ENCODE assay signal across 8 cellular contexts in genomic region chr4:124713213-124713592, GRCh38. TPM values are rescaled to one million over a fixed set of nuclear protein-coding genes. Genes with fewer than 3 reads are reported as not detected.
DNase-seq lines count a peak whose midpoint lies in the region; ATAC-seq and TF ChIP-seq lines count a peak whose summit lies in the region.

No MANE protein-coding gene starts in this region.

- intact Hi-C loops in left colon (cut with DNase I, micrococcal nuclease): no loop called here

- H3K79me2 ChIP-seq in GM23338 (replicated peaks; ENCODE audit: insufficient read depth): peaks cover 37% of the 10 kb centered on the region

- H3K9me2 ChIP-seq in GM23338 (ENCODE audit: insufficient read depth): no peaks in the 10 kb centered on the region

- peaks cover 21% of the 10 kb centered on the region for H3K27me3 Mint-ChIP-seq in T-helper 1 cell treated with Interleukin-12 subunit alpha and Interleukin-12 subunit beta and Interleukin-4 antibody, amounts not matched to agents 30 μg/mL and 1 μg/mL, for 36 hours (ENCODE audit: low read depth)
- H3K27me3 Mint-ChIP-seq in GM23338 (ENCODE audit: insufficient read depth, low read depth, poor library complexity): peaks cover 5% of the 10 kb centered on the region
- H3K27me3 Mint-ChIP-seq in stimulated activated memory B cell treated with anti-CD40 and anti-IgM and Interleukin-4, amounts not matched to agents 10 μg/mL and 1 μg/mL and 100 μg/mL, for 72 hours: peaks cover 9% of the 10 kb centered on the region

- H3K36me3 Mint-ChIP-seq in T-helper 1 cell treated with Interleukin-12 subunit alpha and Interleukin-12 subunit beta and Interleukin-4 antibody, amounts not matched to agents 30 μg/mL and 1 μg/mL, for 36 hours (ENCODE audit: low read depth): peaks cover 1% of the 10 kb centered on the region
- H3K36me3 Mint-ChIP-seq in GM23338 (ENCODE audit: low read depth): peaks cover 6% of the 10 kb centered on the region; the same call in 2 of the 3 replicates
- no peaks in the 10 kb centered on the region for H3K36me3 Mint-ChIP-seq in stimulated activated memory B cell treated with anti-CD40 and anti-IgM and Interleukin-4, amounts not matched to agents 10 μg/mL and 1 μg/mL and 100 μg/mL, for 72 hours

- H3F3A ChIP-seq in GM23338 (replicated peaks; ENCODE audit: low read depth): no peaks in the 10 kb centered on the region

- H3K36me3 ChIP-seq in GM23338 (ENCODE audit: insufficient read depth): no peaks in the 10 kb centered on the region

- H3K4me3 Mint-ChIP-seq in T-helper 1 cell treated with Interleukin-12 subunit alpha and Interleukin-12 subunit beta and Interleukin-4 antibody, amounts not matched to agents 30 μg/mL and 1 μg/mL, for 36 hours: peak overlapping the region; percentile 79
- peak overlapping the region; percentile 85 for H3K4me3 Mint-ChIP-seq in GM23338
- peak overlapping the region; percentile 87 for H3K4me3 Mint-ChIP-seq in stimulated activated memory B cell treated with anti-CD40 and anti-IgM and Interleukin-4, amounts not matched to agents 10 μg/mL and 1 μg/mL and 100 μg/mL, for 72 hours

- H4K20me1 ChIP-seq in GM23338 (replicated peaks; ENCODE audit: insufficient read depth): peaks cover 2% of the 10 kb centered on the region; the same call in 1 of the 2 replicates

- no peak overlapping the region for H3K27ac Mint-ChIP-seq in T-helper 1 cell treated with Interleukin-12 subunit alpha and Interleukin-12 subunit beta and Interleukin-4 antibody, amounts not matched to agents 30 μg/mL and 1 μg/mL, for 36 hours
- H3K27ac Mint-ChIP-seq in GM23338: peak overlapping the region; percentile 100
- H3K27ac Mint-ChIP-seq in stimulated activated memory B cell treated with anti-CD40 and anti-IgM and Interleukin-4, amounts not matched to agents 10 μg/mL and 1 μg/mL and 100 μg/mL, for 72 hours: peak overlapping the region; percentile 57

- peaks cover 7% of the 10 kb centered on the region for H3K4me1 Mint-ChIP-seq in T-helper 1 cell treated with Interleukin-12 subunit alpha and Interleukin-12 subunit beta and Interleukin-4 antibody, amounts not matched to agents 30 μg/mL and 1 μg/mL, for 36 hours (ENCODE audit: low read depth)
- H3K4me1 Mint-ChIP-seq in GM23338: peaks cover 21% of the 10 kb centered on the region
- H3K4me1 Mint-ChIP-seq in stimulated activated memory B cell treated with anti-CD40 and anti-IgM and Interleukin-4, amounts not matched to agents 10 μg/mL and 1 μg/mL and 100 μg/mL, for 72 hours: peaks cover 9% of the 10 kb centered on the region

- H3K27me3 ChIP-seq in GM23338 (ENCODE audit: insufficient read depth): no peaks in the 10 kb centered on the region

- no peaks in the 10 kb centered on the region for H3K9me3 Mint-ChIP-seq in T-helper 1 cell treated with Interleukin-12 subunit alpha and Interleukin-12 subunit beta and Interleukin-4 antibody, amounts not matched to agents 30 μg/mL and 1 μg/mL, for 36 hours
- no peaks in the 10 kb centered on the region for H3K9me3 Mint-ChIP-seq in GM23338
- H3K9me3 Mint-ChIP-seq in stimulated activated memory B cell treated with anti-CD40 and anti-IgM and Interleukin-4, amounts not matched to agents 10 μg/mL and 1 μg/mL and 100 μg/mL, for 72 hours: no peaks in the 10 kb centered on the region

- peak; percentile 19 for ATAC-seq in GM23338
- ATAC-seq in left colon: peak; percentile 21
- ATAC-seq in stimulated activated memory B cell treated with anti-CD40 and anti-IgM and Interleukin-4, amounts not matched to agents 10 μg/mL and 1 μg/mL and 100 μg/mL, for 72 hours: peak; percentile 26

- H3K27ac ChIP-seq in GM23338 (ENCODE audit: low read depth): peak overlapping the region; percentile 92

- peaks cover 33% of the 10 kb centered on the region for H3K4me1 ChIP-seq in GM23338 (ENCODE audit: insufficient read depth)

- H3K4me2 ChIP-seq in GM23338: peak overlapping the region; percentile 57

- peak overlapping the region; percentile 79 for H3K4me3 ChIP-seq in GM23338

- DNase-seq in T-helper 1 cell (no peak), GM23338 (ENCODE audit: low spot score) (no peak), KG1 (lab: John Stamatoyannopoulos, UW) (peak; percentile 37), SKM-1 (lab: John Stamatoyannopoulos, UW; ENCODE audit: unreplicated experiment) (peak; percentile 35), dermis blood vessel endothelial cell (peak; percentile 90), left colon (peak; percentile 60 to 64)

- H2AFZ ChIP-seq in GM23338: peak overlapping the region; percentile 0; the same call in 1 of the 2 replicates

- peak; percentile 25 to 36; a peak in 2 of 4 replicates for TF ChIP-seq CTCF in GM23338 (conservative IDR thresholded peaks at IDR 0.05; ENCODE audit: low read depth in 2 of 2)

TF ChIP-seq in GM23338, 12 proteins besides CTCF, POLR2A, EP300 and RAD21 (continues in another document):
- TF ChIP-seq ZNF462 (CRISPR knock-in tag; IDR thresholded peaks at IDR 0.05): no peak
- TF ChIP-seq STAT1 (IDR thresholded peaks at IDR 0.05; ENCODE audit: unreplicated experiment): no peak
- TF ChIP-seq NANOG (IDR thresholded peaks at IDR 0.05; ENCODE audit: borderline replicate concordance): no peak
- TF ChIP-seq ZNF331 (CRISPR knock-in tag; IDR thresholded peaks at IDR 0.05; ENCODE audit: low read depth): no peak
- TF ChIP-seq EZH2 (IDR thresholded peaks at IDR 0.05; ENCODE audit: low read depth, unreplicated experiment): no peak
- no peak; the same call in 1 of the 2 replicates for TF ChIP-seq ETS1 (IDR thresholded peaks at IDR 0.05)
- TF ChIP-seq POLR2AphosphoS5 (IDR thresholded peaks at IDR 0.05; ENCODE audit: low read depth): no peak

RNA-seq across cellular contexts. Expression of gene ANKRD50, which starts 0.7 kb away (rescaled TPM):
- 25.8 and 27.6 TPM in 2 replicates for total RNA-seq in GM23338 (2014; rRNA removed; shearing (Covaris generic))
- polyA plus RNA-seq in GM23338 (2016; fragmentation: Nextera tagmentation; extraction: Ambion mirVana): 5.2 and 5.9 TPM in 2 replicates
- total RNA-seq in dermis blood vessel endothelial cell: 60.9 and 89.9 TPM in 2 replicates
- 10 to 100 TPM in 1 of 2 donors, 1 to 10 TPM in 1; 9.4 to 11.8 TPM for total RNA-seq in left colon

Comparison
In these comparisons a context has a peak if more than half of its experiments do, and no peak if none do; other contexts are left out.
1. DNase-seq: peak in KG1 (single experiment), SKM-1 (single experiment), dermis blood vessel endothelial cell (single experiment) and left colon (2 of 2); none in T-helper 1 cell (0 of 5) and GM23338 (single experiment).
2. Peak in every context shown above with its lines, with median percentiles within 50 percentile points of each other: H3K4me3 Mint-ChIP-seq and ATAC-seq.